Comparison of ENCODE assay signal across 11 cellular contexts in the genomic region with DNA sequence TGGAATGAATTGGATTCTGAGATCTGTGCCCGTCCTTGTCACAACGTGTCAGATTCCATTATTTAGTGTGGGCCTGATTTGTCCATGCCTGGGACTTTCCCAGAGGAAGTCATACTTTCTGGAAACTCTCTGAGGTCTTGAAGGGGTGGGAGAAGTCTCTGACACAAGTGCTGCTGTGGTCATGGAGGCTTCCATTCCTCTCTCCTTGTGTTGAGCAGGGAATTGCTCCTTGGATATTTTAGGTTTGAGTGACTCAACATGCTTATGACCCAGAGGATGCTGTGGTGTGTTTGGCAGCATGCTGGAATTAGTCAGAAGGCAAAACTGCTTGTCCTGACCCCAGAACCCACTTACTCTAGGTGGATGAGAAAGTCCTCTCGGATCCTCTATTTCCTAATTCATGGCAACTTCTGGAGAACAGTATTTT.
DNase-seq lines count a peak whose midpoint lies in the region; ATAC-seq and TF ChIP-seq lines count a peak whose summit lies in the region.
"Had no signal": no experiment of that assay in that cellular context is flagged by ENCODE, and none has a peak within 500 bp of the region (broad histone marks: within the 10 kb centered on the region; RNA-seq: fewer than 3 reads in every experiment).

No MANE protein-coding gene starts in this region.

- intact Hi-C loops in vagina (cut with DNase I) = loop anchor here (10.0 kb wide), 1 partner anchor 541 kb away; a partner anchor contains a TSS

- peak overlapping the region; percentile 54 to 89 for H3K27ac ChIP-seq in lung (ENCODE audit: low read depth in 1 of 2, low read length in 1 of 2)
- H3K27ac ChIP-seq in vagina = peak overlapping the region; percentile 68

- H3K36me3 Mint-ChIP-seq in chondrocyte (ENCODE audit: low read depth) = peaks cover 2% of the 10 kb centered on the region

- no peak for TF ChIP-seq POLR2A in vagina (IDR thresholded peaks at IDR 0.05)

- no peaks in the 10 kb centered on the region for H3K9me3 Mint-ChIP-seq in chondrocyte (ENCODE audit: low read depth)

- H3K4me1 ChIP-seq in lung (ENCODE audit: control insufficient read depth in 2 of 2, insufficient read depth in 2 of 2, low read length in 2 of 2) (peaks cover 18 to 39% of the 10 kb centered on the region in 2 donors), vagina (peaks cover 40% of the 10 kb centered on the region)

- H3K27me3 ChIP-seq in lung (ENCODE audit: control insufficient read depth, insufficient read depth) (no peaks in the 10 kb centered on the region), vagina (no peaks in the 10 kb centered on the region)

- H3K36me3 ChIP-seq in lung (ENCODE audit: control insufficient read depth in 2 of 2, insufficient read depth in 2 of 2, low read length in 2 of 2) (no peaks in the 10 kb centered on the region), vagina (no peaks in the 10 kb centered on the region)

- ATAC-seq in lung (ENCODE audit: insufficient read depth, low FRiP score) = peak; percentile 62

- no peak for TF ChIP-seq CTCF in chondrocyte (IDR thresholded peaks at IDR 0.05)
- TF ChIP-seq CTCF in lung (IDR thresholded peaks at IDR 0.05; ENCODE audit: control extremely low read depth, extremely low read depth) = no peak
- TF ChIP-seq CTCF in vagina (IDR thresholded peaks at IDR 0.05) = no peak

- H3K27ac Mint-ChIP-seq in chondrocyte (ENCODE audit: unreplicated experiment) = peak overlapping the region; percentile 96

- WGBS in lung, 2 donors = 36 to 49% methylated on average over 3 of the region's 3 CpGs

- peak; percentile 30 for DNase-seq in stimulated activated CD4-positive, alpha-beta T cell treated with anti-CD3 and anti-CD28 coated beads, Interleukin-15, amount 100 ng/mL, for 24 hours
- no peak for DNase-seq in stimulated activated CD4-positive, alpha-beta T cell treated with anti-CD3 and anti-CD28 coated beads, Interleukin-2, amount 100 ng/mL, for 24 hours
- DNase-seq in chondrocyte (ENCODE audit: low spot score) = no peak
- DNase-seq in lung (ENCODE audit: low spot score) = no peak
- DNase-seq in vagina (ENCODE audit: extremely low spot score in 2 of 2) = peak in 1 of 2 donors; percentile 97
- no peak for DNase-seq in hippocampal formation (lab: John Stamatoyannopoulos, UW)
- no peak for DNase-seq in AML-193 (lab: John Stamatoyannopoulos, UW)
- DNase-seq in activated T-cell treated with anti-CD3 and anti-CD28 coated beads, Interleukin-2, amount 50 U/mL, for 1 hour = no peak
- DNase-seq: activated CD4-positive, alpha-beta T cell treated with anti-CD3 and anti-CD28 coated beads for 1 hour; Caco-2; NCI-H187 treated with DMSO at 0.1 percent for 48 hours had no signal

- H3K4me3 ChIP-seq in lung (no peak overlapping the region), vagina (no peak overlapping the region)

- no peak overlapping the region for H3K4me3 Mint-ChIP-seq in chondrocyte (ENCODE audit: unreplicated experiment)

- H3K27me3 Mint-ChIP-seq in chondrocyte (ENCODE audit: low read depth) = no peaks in the 10 kb centered on the region

- H3K9me3 ChIP-seq in lung (ENCODE audit: control insufficient read depth in 2 of 2, insufficient read depth in 1 of 2, low read length in 1 of 2) (no peaks in the 10 kb centered on the region), vagina (no peaks in the 10 kb centered on the region)
- H3K9me3 ChIP-seq: Caco-2 had no signal

- H3K4me1 Mint-ChIP-seq in chondrocyte (ENCODE audit: low read depth) = peaks cover 64% of the 10 kb centered on the region
